ENCODE assay signal across 17 cellular contexts in the genomic region with DNA sequence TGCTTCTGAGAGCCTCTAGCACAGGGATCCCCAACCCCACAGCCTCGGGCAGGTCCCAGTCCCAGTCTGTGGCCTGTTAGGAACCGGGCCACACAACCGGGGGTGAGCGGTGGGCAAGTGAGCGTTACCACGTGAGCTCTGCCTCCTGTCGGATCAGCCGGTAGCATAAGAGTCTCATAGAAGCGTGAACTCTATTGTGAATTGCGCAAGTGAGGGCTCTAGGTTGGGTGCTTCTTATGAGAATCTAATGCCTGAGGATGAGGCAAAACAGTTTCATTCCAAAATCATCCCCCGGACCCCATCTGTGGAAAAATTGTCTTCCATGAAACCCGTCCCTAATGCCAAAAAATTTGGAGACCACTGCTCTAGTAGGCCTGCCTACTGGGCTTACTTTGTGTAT.
DNase-seq lines count a peak whose midpoint lies in the region; ATAC-seq, FAIRE-seq and TF ChIP-seq lines count a peak whose summit lies in the region.
"Had no signal": no experiment of that assay in that cellular context is flagged by ENCODE, and none has a peak within 500 bp of the region (broad histone marks: within the 10 kb centered on the region; RNA-seq: fewer than 3 reads in every experiment).

No MANE protein-coding gene starts in this region.

- H3K14ac ChIP-seq in H1 (ENCODE audit: insufficient read length), result no peak overlapping the region

- H3K36me3 Mint-ChIP-seq in activated CD8-positive, alpha-beta memory T cell treated with anti-CD3 and anti-CD28 coated beads, Interleukin-2, amount 10 ng/mL, durations not matched to agents 7 days and 5 days, result peaks cover 2% of the 10 kb centered on the region
- H3K36me3 Mint-ChIP-seq in CD4-positive, CD25-positive, alpha-beta regulatory T cell, result peaks cover 23% of the 10 kb centered on the region
- peaks cover 0 to 8% (median 0%) of the 10 kb centered on the region in 3 donors for H3K36me3 Mint-ChIP-seq in CD8-positive, alpha-beta memory T cell

- H3K4ac ChIP-seq in H1 (replicated peaks; ENCODE audit: insufficient read length, low read depth, low read length), result no peak overlapping the region

- no peaks in the 10 kb centered on the region for H3K9me3 Mint-ChIP-seq in activated CD8-positive, alpha-beta memory T cell treated with anti-CD3 and anti-CD28 coated beads, Interleukin-2, amount 10 ng/mL, durations not matched to agents 7 days and 5 days (ENCODE audit: low read depth)
- no peaks in the 10 kb centered on the region for H3K9me3 Mint-ChIP-seq in CD4-positive, CD25-positive, alpha-beta regulatory T cell
- H3K9me3 Mint-ChIP-seq in CD8-positive, alpha-beta memory T cell, result no peaks in the 10 kb centered on the region
- H3K9me3 Mint-ChIP-seq: HFFc6 had no signal

- no peaks in the 10 kb centered on the region for H3K79me2 ChIP-seq in H1 (ENCODE audit: control insufficient read depth in 1 of 2, insufficient read depth in 2 of 2, low read length in 2 of 2)

- H4K20me1 ChIP-seq in H1 (replicated peaks in 1 of 2; ENCODE audit: control insufficient read depth in 1 of 2, insufficient read depth in 2 of 2, low read length in 2 of 2), result no peaks in the 10 kb centered on the region

- peak overlapping the region; percentile 92 for H3K27ac Mint-ChIP-seq in activated CD8-positive, alpha-beta memory T cell treated with anti-CD3 and anti-CD28 coated beads, Interleukin-2, amount 10 ng/mL, durations not matched to agents 7 days and 5 days
- H3K27ac Mint-ChIP-seq in CD4-positive, CD25-positive, alpha-beta regulatory T cell, result peak overlapping the region; percentile 91 to 100 (median 94)
- H3K27ac Mint-ChIP-seq in CD8-positive, alpha-beta memory T cell, result peak overlapping the region; percentile 7 to 94 (median 70)
- H3K27ac Mint-ChIP-seq: HFFc6 had no signal

- no peak overlapping the region for H2BK15ac ChIP-seq in H1 (ENCODE audit: low read length)

- POLR2A ChIA-PET in CD8-positive, alpha-beta memory T cell (lab: Charles Lee), result interaction anchor here (1.2 to 4.1 kb wide), 3 partner anchors 17 to 106 kb away, joined by 3 to 41 read pairs (median 14); partner anchors contain the start of gene UBL3
- POLR2A ChIA-PET in H1 (lab: Charles Lee; ENCODE audit: partially characterized antibody), result interaction anchor here (1.8 kb wide), 1 partner anchor 13 kb away, joined by 5 read pairs; no protein-coding TSS in a partner anchor

- H3K4me1 Mint-ChIP-seq in activated CD8-positive, alpha-beta memory T cell treated with anti-CD3 and anti-CD28 coated beads, Interleukin-2, amount 10 ng/mL, durations not matched to agents 7 days and 5 days, result peaks cover 47% of the 10 kb centered on the region
- H3K4me1 Mint-ChIP-seq in CD4-positive, CD25-positive, alpha-beta regulatory T cell, result peaks cover 23 to 96% (median 69%) of the 10 kb centered on the region in 4 donors
- peaks cover 45 to 84% (median 81%) of the 10 kb centered on the region in 3 donors for H3K4me1 Mint-ChIP-seq in CD8-positive, alpha-beta memory T cell

- H3K4me3 ChIP-seq in CD4-positive, CD25-positive, alpha-beta regulatory T cell (ENCODE audit: low read depth, low read length), result peak overlapping the region; percentile 80
- H3K4me3 ChIP-seq in CD8-positive, alpha-beta memory T cell (ENCODE audit: low read length), result peak overlapping the region; percentile 18
- H3K4me3 ChIP-seq in H1 (ENCODE audit: extremely low read depth in 1 of 4, insufficient read depth in 2 of 4, low read depth in 3 of 4, low read length in 4 of 4), result no peak overlapping the region
- H3K4me3 ChIP-seq: PC-9, SJCRH30 had no signal

- no peak overlapping the region for H2BK12ac ChIP-seq in H1 (ENCODE audit: low read depth, low read length)

- no peak for DNase-seq in activated CD8-positive, alpha-beta memory T cell treated with anti-CD3 and anti-CD28 coated beads, Interleukin-2, amount 10 ng/mL, durations not matched to agents 7 days and 5 days
- DNase-seq in activated CD8-positive, alpha-beta memory T cell treated with anti-CD3 and anti-CD28 coated beads, Interleukin-2, amount 50 U/mL, for 4 hours, result no peak
- DNase-seq in CD4-positive, CD25-positive, alpha-beta regulatory T cell, result no peak
- DNase-seq in CD8-positive, alpha-beta memory T cell, result no peak
- DNase-seq in H1 (ENCODE audit: low read depth in 1 of 2, low spot score in 2 of 2), result no peak
- DNase-seq in iPS-NIHi11 (ENCODE audit: low spot score), result no peak
- DNase-seq: ACHN, AML-193, HFFc6, NCI-H1436, NCI-H2029 treated with DMSO at 0.1 percent for 48 hours, SJCRH30 had no signal

- H3K4me3 Mint-ChIP-seq in activated CD8-positive, alpha-beta memory T cell treated with anti-CD3 and anti-CD28 coated beads, Interleukin-2, amount 10 ng/mL, durations not matched to agents 7 days and 5 days, result peak overlapping the region; percentile 81
- peak overlapping the region; percentile 91 to 95 (median 93) for H3K4me3 Mint-ChIP-seq in CD4-positive, CD25-positive, alpha-beta regulatory T cell
- peak overlapping the region; percentile 69 to 90 (median 87) for H3K4me3 Mint-ChIP-seq in CD8-positive, alpha-beta memory T cell
- H3K4me3 Mint-ChIP-seq: HFFc6 had no signal

- H2BK20ac ChIP-seq in H1 (ENCODE audit: low read length), result peak overlapping the region; percentile 15; the same call in 1 of the 2 replicates

- no peaks in the 10 kb centered on the region for H3K9me3 ChIP-seq in CD4-positive, CD25-positive, alpha-beta regulatory T cell (ENCODE audit: control insufficient read depth in 2 of 2, low read length in 2 of 2)
- no peaks in the 10 kb centered on the region for H3K9me3 ChIP-seq in CD8-positive, alpha-beta memory T cell (ENCODE audit: low read length)
- no peaks in the 10 kb centered on the region for H3K9me3 ChIP-seq in H1 (ENCODE audit: insufficient read depth in 2 of 2, low read depth in 1 of 2, low read length in 1 of 2)
- H3K9me3 ChIP-seq: SJCRH30 had no signal

- no peaks in the 10 kb centered on the region for H3K27me3 ChIP-seq in CD4-positive, CD25-positive, alpha-beta regulatory T cell (ENCODE audit: control insufficient read depth, insufficient read depth, low read length)
- no peaks in the 10 kb centered on the region for H3K27me3 ChIP-seq in CD8-positive, alpha-beta memory T cell (ENCODE audit: insufficient read depth, low read length, poor library complexity, severe bottlenecking)
- H3K27me3 ChIP-seq in H1 (replicated peaks in 1 of 4; ENCODE audit: control insufficient read depth in 3 of 4, extremely low read depth in 1 of 4, insufficient read depth in 3 of 4, low read length in 3 of 4), result peaks cover 0 to 11% (median 8%) of the 10 kb centered on the region in 4 experiments; a peak in 3 of 7 replicates

- no peaks in the 10 kb centered on the region for H3K27me3 Mint-ChIP-seq in activated CD8-positive, alpha-beta memory T cell treated with anti-CD3 and anti-CD28 coated beads, Interleukin-2, amount 10 ng/mL, durations not matched to agents 7 days and 5 days
- H3K27me3 Mint-ChIP-seq in CD4-positive, CD25-positive, alpha-beta regulatory T cell, result no peaks in the 10 kb centered on the region
- no peaks in the 10 kb centered on the region for H3K27me3 Mint-ChIP-seq in CD8-positive, alpha-beta memory T cell

- no peak for TF ChIP-seq POLR2A in H1 (IDR thresholded peaks at IDR 0.05; ENCODE audit: control extremely low read depth in 1 of 2, low read depth in 2 of 2, low read length in 2 of 2)

- H3K4me2 ChIP-seq in H1 (ENCODE audit: insufficient read depth in 1 of 2, low read depth in 2 of 2, low read length in 2 of 2), result no peak overlapping the region
- H3K4me2 ChIP-seq: KMS-11, PC-9 had no signal

- H3K36me3 ChIP-seq in CD4-positive, CD25-positive, alpha-beta regulatory T cell (ENCODE audit: control insufficient read depth, insufficient read depth, low read length), result no peaks in the 10 kb centered on the region
- H3K36me3 ChIP-seq in CD8-positive, alpha-beta memory T cell (ENCODE audit: insufficient read depth, low read length), result no peaks in the 10 kb centered on the region
- no peaks in the 10 kb centered on the region for H3K36me3 ChIP-seq in H1 (ENCODE audit: control insufficient read depth in 2 of 4, insufficient read depth in 4 of 4, low read length in 3 of 4)
- H3K36me3 ChIP-seq: SJCRH30 had no signal

- H3K23ac ChIP-seq in H1 (ENCODE audit: insufficient read length), result no peak overlapping the region

- H2BK5ac ChIP-seq in H1 (ENCODE audit: low read depth, low read length), result no peak overlapping the region

- no peak overlapping the region for H3K56ac ChIP-seq in H1 (replicated peaks; ENCODE audit: insufficient read length, low read depth, low read length)

- no peak overlapping the region for H4K5ac ChIP-seq in H1 (ENCODE audit: insufficient read length, low read depth, low read length)

- H3K18ac ChIP-seq in H1 (ENCODE audit: extremely low read depth, low read length), result no peak overlapping the region

- TF ChIP-seq CTCF in H1 (IDR thresholded peaks at IDR 0.05; ENCODE audit: control extremely low read depth in 1 of 3, insufficient read depth in 1 of 3, low read depth in 1 of 3, low read length in 3 of 3), result no peak

- no peak overlapping the region for H2AFZ ChIP-seq in H1 (ENCODE audit: low read length)
- H2AFZ ChIP-seq: PC-9 had no signal

- no peak for ATAC-seq in activated CD8-positive, alpha-beta memory T cell treated with anti-CD3 and anti-CD28 coated beads, Interleukin-2, amount 10 ng/mL, durations not matched to agents 7 days and 5 days
- ATAC-seq in CD4-positive, CD25-positive, alpha-beta regulatory T cell (ENCODE audit: low read depth in 2 of 2), result no peak
- ATAC-seq in GM19467 (IDR thresholded peaks at IDR 0.05; ENCODE audit: unreplicated experiment), result no peak

- H3K23me2 ChIP-seq in H1 (ENCODE audit: low read depth, low read length), result no peaks in the 10 kb centered on the region; the same call in 1 of the 2 replicates

- H3K27ac ChIP-seq in CD4-positive, CD25-positive, alpha-beta regulatory T cell (ENCODE audit: insufficient read depth, low read length, poor library complexity, severe bottlenecking), result peak overlapping the region; percentile 82
- no peak overlapping the region for H3K27ac ChIP-seq in CD8-positive, alpha-beta memory T cell (ENCODE audit: low read depth, low read length)
- no peak overlapping the region for H3K27ac ChIP-seq in H1 (ENCODE audit: low read depth, low read length)
- H3K27ac ChIP-seq: KMS-11, PC-9, SJCRH30 had no signal

- H3K9ac ChIP-seq in H1 (replicated peaks in 1 of 4; ENCODE audit: extremely low read depth in 1 of 4, low read depth in 3 of 4, low read length in 3 of 4), result no peak overlapping the region
- H3K9ac ChIP-seq: KMS-11 had no signal

- no peak for TF ChIP-seq RAD21 in H1 (IDR thresholded peaks at IDR 0.05 in 1 of 2, conservative IDR thresholded peaks at IDR 0.05 in 1 of 2; ENCODE audit: low read depth in 2 of 2, low read length in 2 of 2)

- CTCF ChIA-PET in activated CD8-positive, alpha-beta memory T cell treated with anti-CD3 and anti-CD28 coated beads, Interleukin-2, amount 10 ng/mL, durations not matched to agents 7 days and 5 days (lab: Charles Lee), result interaction anchor here (0.7 to 9.7 kb wide), 13 partner anchors 11 to 185 kb away, joined by 3 to 162 read pairs (median 3); partner anchors contain the start of gene UBL3
- CTCF ChIA-PET in CD8-positive, alpha-beta memory T cell (lab: Charles Lee), result interaction anchor here (1.2 to 9.5 kb wide), 10 partner anchors 7 to 196 kb away, joined by 3 to 136 read pairs (median 12); no protein-coding TSS in a partner anchor
- CTCF ChIA-PET in H1 (lab: Charles Lee; ENCODE audit: partially characterized antibody), result interaction anchor here (0.8 to 11.0 kb wide), 4 partner anchors 11 to 175 kb away, joined by 4 to 97 read pairs (median 8); no protein-coding TSS in a partner anchor

- H3K4me1 ChIP-seq in CD4-positive, CD25-positive, alpha-beta regulatory T cell (ENCODE audit: control insufficient read depth, insufficient read depth, low read length, poor library complexity, severe bottlenecking), result peaks cover 74% of the 10 kb centered on the region
- H3K4me1 ChIP-seq in CD8-positive, alpha-beta memory T cell (ENCODE audit: insufficient read depth, low read length), result peaks cover 46% of the 10 kb centered on the region
- peaks cover 2 to 22% (median 11%) of the 10 kb centered on the region in 4 experiments; a peak in 6 of 7 replicates for H3K4me1 ChIP-seq in H1 (replicated peaks in 1 of 4; ENCODE audit: control insufficient read depth in 3 of 4, insufficient read depth in 4 of 4, low read length in 3 of 4)
- H3K4me1 ChIP-seq: SJCRH30 had no signal

- no peak for FAIRE-seq in H1 (lab: Jason Lieb, UNC)
- FAIRE-seq: GM12892, H54 had no signal

- H2AK5ac ChIP-seq in H1 (ENCODE audit: low read depth, low read length), result no peak overlapping the region

- no peaks in the 10 kb centered on the region for H3K79me1 ChIP-seq in H1 (ENCODE audit: low read depth, low read length)

- H4K8ac ChIP-seq in H1 (ENCODE audit: extremely low read depth, insufficient read depth, low read length), result no peak overlapping the region

- H2BK120ac ChIP-seq in H1 (replicated peaks; ENCODE audit: low read depth, low read length), result no peak overlapping the region

- WGBS in H1 (ENCODE audit: extremely low coverage in 1 of 2, insufficient coverage in 1 of 2, insufficient read length in 1 of 2, insufficient replicate concordance in 2 of 2, low coverage in 1 of 2, low lambda C conversion rate in 2 of 2, missing lambda C conversion rate in 1 of 2), 2 experiments, result 88% methylated on average over 11 of the region's 12 CpGs; no CpG with 5 or more reads in 1 of the 2 experiments

- no peak for TF ChIP-seq EP300 in H1 (IDR thresholded peaks at IDR 0.05; ENCODE audit: borderline replicate concordance in 1 of 2, low read depth in 2 of 2, low read length in 2 of 2)

- H4K91ac ChIP-seq in H1 (replicated peaks; ENCODE audit: insufficient read length, low read length), result no peak overlapping the region

Comparison
In these comparisons a context has a peak if more than half of its experiments do, and no peak if none do; other contexts are left out.
1. H3K4me3 ChIP-seq: peak in CD4-positive, CD25-positive, alpha-beta regulatory T cell (single experiment) and CD8-positive, alpha-beta memory T cell (single experiment); none in H1 (0 of 4).
2. Peak in every context shown above with its lines, with median percentiles within 50 percentile points of each other: H3K27ac Mint-ChIP-seq and H3K4me3 Mint-ChIP-seq.